In the genomic region with DNA sequence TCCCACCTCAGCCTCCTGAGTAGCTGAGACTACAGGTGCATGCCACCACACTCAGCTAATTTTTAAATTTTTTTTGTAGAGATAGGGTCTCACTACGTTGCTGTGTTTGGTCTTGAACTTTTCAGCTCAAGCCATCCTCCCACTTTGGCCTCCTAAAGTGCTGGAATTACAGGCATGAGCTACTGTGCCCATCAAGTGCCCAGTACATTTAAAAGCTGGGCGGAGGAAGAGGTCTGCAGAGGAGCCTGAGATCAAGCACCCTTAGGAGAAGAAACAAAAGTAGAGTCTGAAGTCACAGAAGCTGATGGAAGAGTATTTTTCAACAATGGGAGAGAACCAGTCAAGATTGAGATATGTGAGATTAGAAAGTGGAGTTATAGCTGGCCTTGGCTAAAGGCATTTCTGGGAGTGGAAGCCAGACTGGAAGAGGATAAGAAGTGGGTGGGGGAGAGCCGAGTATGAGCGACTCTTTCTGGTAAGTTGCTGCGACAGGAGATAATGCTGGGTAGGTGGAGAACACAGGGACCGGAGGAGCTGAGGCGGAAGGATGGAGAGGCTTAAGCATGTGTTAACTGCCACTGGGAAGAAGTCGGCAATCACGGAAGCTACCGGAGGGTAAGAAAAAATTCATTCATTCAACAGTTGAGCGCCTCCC, we compare ENCODE assay signal across 1 cellular context.
TF ChIP-seq lines count a peak whose summit lies in the region.

No MANE protein-coding gene starts in this region.

TF ChIP-seq in K562, 482 proteins besides CTCF, POLR2A, EP300 and RAD21 (continued from another document and continues in another):
- TF ChIP-seq, protein P1, sequence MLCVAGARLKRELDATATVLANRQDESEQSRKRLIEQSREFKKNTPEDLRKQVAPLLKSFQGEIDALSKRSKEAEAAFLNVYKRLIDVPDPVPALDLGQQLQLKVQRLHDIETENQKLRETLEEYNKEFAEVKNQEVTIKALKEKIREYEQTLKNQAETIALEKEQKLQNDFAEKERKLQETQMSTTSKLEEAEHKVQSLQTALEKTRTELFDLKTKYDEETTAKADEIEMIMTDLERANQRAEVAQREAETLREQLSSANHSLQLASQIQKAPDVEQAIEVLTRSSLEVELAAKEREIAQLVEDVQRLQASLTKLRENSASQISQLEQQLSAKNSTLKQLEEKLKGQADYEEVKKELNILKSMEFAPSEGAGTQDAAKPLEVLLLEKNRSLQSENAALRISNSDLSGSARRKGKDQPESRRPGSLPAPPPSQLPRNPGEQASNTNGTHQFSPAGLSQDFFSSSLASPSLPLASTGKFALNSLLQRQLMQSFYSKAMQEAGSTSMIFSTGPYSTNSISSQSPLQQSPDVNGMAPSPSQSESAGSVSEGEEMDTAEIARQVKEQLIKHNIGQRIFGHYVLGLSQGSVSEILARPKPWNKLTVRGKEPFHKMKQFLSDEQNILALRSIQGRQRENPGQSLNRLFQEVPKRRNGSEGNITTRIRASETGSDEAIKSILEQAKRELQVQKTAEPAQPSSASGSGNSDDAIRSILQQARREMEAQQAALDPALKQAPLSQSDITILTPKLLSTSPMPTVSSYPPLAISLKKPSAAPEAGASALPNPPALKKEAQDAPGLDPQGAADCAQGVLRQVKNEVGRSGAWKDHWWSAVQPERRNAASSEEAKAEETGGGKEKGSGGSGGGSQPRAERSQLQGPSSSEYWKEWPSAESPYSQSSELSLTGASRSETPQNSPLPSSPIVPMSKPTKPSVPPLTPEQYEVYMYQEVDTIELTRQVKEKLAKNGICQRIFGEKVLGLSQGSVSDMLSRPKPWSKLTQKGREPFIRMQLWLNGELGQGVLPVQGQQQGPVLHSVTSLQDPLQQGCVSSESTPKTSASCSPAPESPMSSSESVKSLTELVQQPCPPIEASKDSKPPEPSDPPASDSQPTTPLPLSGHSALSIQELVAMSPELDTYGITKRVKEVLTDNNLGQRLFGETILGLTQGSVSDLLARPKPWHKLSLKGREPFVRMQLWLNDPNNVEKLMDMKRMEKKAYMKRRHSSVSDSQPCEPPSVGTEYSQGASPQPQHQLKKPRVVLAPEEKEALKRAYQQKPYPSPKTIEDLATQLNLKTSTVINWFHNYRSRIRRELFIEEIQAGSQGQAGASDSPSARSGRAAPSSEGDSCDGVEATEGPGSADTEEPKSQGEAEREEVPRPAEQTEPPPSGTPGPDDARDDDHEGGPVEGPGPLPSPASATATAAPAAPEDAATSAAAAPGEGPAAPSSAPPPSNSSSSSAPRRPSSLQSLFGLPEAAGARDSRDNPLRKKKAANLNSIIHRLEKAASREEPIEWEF (CRISPR knock-in tag; IDR thresholded peaks at IDR 0.05), result no peak
- no peak for TF ChIP-seq ZFX (CRISPR knock-in tag; IDR thresholded peaks at IDR 0.05)
- TF ChIP-seq, protein P2, sequence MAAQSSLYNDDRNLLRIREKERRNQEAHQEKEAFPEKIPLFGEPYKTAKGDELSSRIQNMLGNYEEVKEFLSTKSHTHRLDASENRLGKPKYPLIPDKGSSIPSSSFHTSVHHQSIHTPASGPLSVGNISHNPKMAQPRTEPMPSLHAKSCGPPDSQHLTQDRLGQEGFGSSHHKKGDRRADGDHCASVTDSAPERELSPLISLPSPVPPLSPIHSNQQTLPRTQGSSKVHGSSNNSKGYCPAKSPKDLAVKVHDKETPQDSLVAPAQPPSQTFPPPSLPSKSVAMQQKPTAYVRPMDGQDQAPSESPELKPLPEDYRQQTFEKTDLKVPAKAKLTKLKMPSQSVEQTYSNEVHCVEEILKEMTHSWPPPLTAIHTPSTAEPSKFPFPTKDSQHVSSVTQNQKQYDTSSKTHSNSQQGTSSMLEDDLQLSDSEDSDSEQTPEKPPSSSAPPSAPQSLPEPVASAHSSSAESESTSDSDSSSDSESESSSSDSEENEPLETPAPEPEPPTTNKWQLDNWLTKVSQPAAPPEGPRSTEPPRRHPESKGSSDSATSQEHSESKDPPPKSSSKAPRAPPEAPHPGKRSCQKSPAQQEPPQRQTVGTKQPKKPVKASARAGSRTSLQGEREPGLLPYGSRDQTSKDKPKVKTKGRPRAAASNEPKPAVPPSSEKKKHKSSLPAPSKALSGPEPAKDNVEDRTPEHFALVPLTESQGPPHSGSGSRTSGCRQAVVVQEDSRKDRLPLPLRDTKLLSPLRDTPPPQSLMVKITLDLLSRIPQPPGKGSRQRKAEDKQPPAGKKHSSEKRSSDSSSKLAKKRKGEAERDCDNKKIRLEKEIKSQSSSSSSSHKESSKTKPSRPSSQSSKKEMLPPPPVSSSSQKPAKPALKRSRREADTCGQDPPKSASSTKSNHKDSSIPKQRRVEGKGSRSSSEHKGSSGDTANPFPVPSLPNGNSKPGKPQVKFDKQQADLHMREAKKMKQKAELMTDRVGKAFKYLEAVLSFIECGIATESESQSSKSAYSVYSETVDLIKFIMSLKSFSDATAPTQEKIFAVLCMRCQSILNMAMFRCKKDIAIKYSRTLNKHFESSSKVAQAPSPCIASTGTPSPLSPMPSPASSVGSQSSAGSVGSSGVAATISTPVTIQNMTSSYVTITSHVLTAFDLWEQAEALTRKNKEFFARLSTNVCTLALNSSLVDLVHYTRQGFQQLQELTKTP (IDR thresholded peaks at IDR 0.05; ENCODE audit: low read depth in 1 of 2, partially characterized antibody in 2 of 2), result no peak
- no peak for TF ChIP-seq TAF7 (tag; IDR thresholded peaks at IDR 0.05)
- no peak for TF ChIP-seq MAFG (tag; conservative IDR thresholded peaks at IDR 0.05)
- no peak for TF ChIP-seq NCOA2 (IDR thresholded peaks at IDR 0.05; ENCODE audit: partially characterized antibody in 2 of 2)
- no peak for TF ChIP-seq NFE2L1 (tag; IDR thresholded peaks at IDR 0.05; ENCODE audit: borderline replicate concordance, low read depth)
- TF ChIP-seq, protein P3, sequence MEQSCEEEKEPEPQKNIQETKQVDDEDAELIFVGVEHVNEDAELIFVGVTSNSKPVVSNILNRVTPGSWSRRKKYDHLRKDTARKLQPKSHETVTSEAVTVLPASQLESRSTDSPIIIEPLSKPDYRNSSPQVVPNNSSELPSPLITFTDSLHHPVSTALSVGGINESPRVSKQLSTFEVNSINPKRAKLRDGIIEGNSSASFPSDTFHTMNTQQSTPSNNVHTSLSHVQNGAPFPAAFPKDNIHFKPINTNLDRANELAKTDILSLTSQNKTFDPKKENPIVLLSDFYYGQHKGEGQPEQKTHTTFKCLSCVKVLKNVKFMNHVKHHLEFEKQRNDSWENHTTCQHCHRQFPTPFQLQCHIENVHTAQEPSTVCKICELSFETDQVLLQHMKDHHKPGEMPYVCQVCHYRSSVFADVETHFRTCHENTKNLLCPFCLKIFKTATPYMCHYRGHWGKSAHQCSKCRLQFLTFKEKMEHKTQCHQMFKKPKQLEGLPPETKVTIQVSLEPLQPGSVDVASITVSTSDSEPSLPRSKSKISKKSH (CRISPR knock-in tag; IDR thresholded peaks at IDR 0.05), result no peak
- TF ChIP-seq, protein P4, sequence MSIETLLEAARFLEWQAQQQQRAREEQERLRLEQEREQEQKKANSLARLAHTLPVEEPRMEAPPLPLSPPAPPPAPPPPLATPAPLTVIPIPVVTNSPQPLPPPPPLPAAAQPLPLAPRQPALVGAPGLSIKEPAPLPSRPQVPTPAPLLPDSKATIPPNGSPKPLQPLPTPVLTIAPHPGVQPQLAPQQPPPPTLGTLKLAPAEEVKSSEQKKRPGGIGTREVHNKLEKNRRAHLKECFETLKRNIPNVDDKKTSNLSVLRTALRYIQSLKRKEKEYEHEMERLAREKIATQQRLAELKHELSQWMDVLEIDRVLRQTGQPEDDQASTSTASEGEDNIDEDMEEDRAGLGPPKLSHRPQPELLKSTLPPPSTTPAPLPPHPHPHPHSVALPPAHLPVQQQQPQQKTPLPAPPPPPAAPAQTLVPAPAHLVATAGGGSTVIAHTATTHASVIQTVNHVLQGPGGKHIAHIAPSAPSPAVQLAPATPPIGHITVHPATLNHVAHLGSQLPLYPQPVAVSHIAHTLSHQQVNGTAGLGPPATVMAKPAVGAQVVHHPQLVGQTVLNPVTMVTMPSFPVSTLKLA (conservative IDR thresholded peaks at IDR 0.05), result no peak
- TF ChIP-seq BACH1 (tag; IDR thresholded peaks at IDR 0.05), result no peak
- no peak for TF ChIP-seq KAT7 (CRISPR knock-in tag; IDR thresholded peaks at IDR 0.05; ENCODE audit: borderline replicate concordance)
- no peak for TF ChIP-seq PRPF4 (IDR thresholded peaks at IDR 0.05; ENCODE audit: insufficient read depth, low read depth, low read length, poor library complexity, severe bottlenecking)
- TF ChIP-seq MTA3 (IDR thresholded peaks at IDR 0.05; ENCODE audit: borderline replicate concordance), result no peak
- no peak; the same call in 1 of the 2 replicates for TF ChIP-seq ZNF384 (IDR thresholded peaks at IDR 0.05; ENCODE audit: low read depth, low read length)
- TF ChIP-seq ZNF695 (CRISPR knock-in tag; IDR thresholded peaks at IDR 0.05), result no peak
- TF ChIP-seq TEAD2 (tag; IDR thresholded peaks at IDR 0.05), result no peak
- TF ChIP-seq KLF10 (CRISPR knock-in tag; IDR thresholded peaks at IDR 0.05), result no peak
- TF ChIP-seq PHF8 (IDR thresholded peaks at IDR 0.05; ENCODE audit: borderline replicate concordance, low read length), result no peak
- TF ChIP-seq, protein P5, sequence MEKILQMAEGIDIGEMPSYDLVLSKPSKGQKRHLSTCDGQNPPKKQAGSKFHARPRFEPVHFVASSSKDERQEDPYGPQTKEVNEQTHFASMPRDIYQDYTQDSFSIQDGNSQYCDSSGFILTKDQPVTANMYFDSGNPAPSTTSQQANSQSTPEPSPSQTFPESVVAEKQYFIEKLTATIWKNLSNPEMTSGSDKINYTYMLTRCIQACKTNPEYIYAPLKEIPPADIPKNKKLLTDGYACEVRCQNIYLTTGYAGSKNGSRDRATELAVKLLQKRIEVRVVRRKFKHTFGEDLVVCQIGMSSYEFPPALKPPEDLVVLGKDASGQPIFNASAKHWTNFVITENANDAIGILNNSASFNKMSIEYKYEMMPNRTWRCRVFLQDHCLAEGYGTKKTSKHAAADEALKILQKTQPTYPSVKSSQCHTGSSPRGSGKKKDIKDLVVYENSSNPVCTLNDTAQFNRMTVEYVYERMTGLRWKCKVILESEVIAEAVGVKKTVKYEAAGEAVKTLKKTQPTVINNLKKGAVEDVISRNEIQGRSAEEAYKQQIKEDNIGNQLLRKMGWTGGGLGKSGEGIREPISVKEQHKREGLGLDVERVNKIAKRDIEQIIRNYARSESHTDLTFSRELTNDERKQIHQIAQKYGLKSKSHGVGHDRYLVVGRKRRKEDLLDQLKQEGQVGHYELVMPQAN (IDR thresholded peaks at IDR 0.05; ENCODE audit: borderline replicate concordance), result no peak
- no peak for TF ChIP-seq HCFC1 (IDR thresholded peaks at IDR 0.05; ENCODE audit: low read depth, low read length)
- no peak for TF ChIP-seq PTBP1 (IDR thresholded peaks at IDR 0.05; ENCODE audit: low read depth, low read length)
- TF ChIP-seq, protein P6, sequence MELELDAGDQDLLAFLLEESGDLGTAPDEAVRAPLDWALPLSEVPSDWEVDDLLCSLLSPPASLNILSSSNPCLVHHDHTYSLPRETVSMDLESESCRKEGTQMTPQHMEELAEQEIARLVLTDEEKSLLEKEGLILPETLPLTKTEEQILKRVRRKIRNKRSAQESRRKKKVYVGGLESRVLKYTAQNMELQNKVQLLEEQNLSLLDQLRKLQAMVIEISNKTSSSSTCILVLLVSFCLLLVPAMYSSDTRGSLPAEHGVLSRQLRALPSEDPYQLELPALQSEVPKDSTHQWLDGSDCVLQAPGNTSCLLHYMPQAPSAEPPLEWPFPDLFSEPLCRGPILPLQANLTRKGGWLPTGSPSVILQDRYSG (tag; conservative IDR thresholded peaks at IDR 0.05; ENCODE audit: low read depth), result no peak
- TF ChIP-seq, protein P7, sequence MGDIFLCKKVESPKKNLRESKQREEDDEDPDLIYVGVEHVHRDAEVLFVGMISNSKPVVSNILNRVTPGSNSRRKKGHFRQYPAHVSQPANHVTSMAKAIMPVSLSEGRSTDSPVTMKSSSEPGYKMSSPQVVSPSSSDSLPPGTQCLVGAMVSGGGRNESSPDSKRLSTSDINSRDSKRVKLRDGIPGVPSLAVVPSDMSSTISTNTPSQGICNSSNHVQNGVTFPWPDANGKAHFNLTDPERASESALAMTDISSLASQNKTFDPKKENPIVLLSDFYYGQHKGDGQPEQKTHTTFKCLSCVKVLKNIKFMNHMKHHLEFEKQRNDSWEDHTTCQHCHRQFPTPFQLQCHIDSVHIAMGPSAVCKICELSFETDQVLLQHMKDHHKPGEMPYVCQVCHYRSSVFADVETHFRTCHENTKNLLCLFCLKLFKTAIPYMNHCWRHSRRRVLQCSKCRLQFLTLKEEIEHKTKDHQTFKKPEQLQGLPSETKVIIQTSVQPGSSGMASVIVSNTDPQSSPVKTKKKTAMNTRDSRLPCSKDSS (IDR thresholded peaks at IDR 0.05; ENCODE audit: low read depth, partially characterized antibody), result no peak
- no peak for TF ChIP-seq ZNF584 (CRISPR knock-in tag; IDR thresholded peaks at IDR 0.05; ENCODE audit: low read depth)
- TF ChIP-seq, protein P8, sequence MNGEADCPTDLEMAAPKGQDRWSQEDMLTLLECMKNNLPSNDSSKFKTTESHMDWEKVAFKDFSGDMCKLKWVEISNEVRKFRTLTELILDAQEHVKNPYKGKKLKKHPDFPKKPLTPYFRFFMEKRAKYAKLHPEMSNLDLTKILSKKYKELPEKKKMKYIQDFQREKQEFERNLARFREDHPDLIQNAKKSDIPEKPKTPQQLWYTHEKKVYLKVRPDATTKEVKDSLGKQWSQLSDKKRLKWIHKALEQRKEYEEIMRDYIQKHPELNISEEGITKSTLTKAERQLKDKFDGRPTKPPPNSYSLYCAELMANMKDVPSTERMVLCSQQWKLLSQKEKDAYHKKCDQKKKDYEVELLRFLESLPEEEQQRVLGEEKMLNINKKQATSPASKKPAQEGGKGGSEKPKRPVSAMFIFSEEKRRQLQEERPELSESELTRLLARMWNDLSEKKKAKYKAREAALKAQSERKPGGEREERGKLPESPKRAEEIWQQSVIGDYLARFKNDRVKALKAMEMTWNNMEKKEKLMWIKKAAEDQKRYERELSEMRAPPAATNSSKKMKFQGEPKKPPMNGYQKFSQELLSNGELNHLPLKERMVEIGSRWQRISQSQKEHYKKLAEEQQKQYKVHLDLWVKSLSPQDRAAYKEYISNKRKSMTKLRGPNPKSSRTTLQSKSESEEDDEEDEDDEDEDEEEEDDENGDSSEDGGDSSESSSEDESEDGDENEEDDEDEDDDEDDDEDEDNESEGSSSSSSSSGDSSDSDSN (IDR thresholded peaks at IDR 0.05; ENCODE audit: borderline replicate concordance in 1 of 2, low read depth in 2 of 2, low read length in 2 of 2), result no peak
- TF ChIP-seq, protein P9, sequence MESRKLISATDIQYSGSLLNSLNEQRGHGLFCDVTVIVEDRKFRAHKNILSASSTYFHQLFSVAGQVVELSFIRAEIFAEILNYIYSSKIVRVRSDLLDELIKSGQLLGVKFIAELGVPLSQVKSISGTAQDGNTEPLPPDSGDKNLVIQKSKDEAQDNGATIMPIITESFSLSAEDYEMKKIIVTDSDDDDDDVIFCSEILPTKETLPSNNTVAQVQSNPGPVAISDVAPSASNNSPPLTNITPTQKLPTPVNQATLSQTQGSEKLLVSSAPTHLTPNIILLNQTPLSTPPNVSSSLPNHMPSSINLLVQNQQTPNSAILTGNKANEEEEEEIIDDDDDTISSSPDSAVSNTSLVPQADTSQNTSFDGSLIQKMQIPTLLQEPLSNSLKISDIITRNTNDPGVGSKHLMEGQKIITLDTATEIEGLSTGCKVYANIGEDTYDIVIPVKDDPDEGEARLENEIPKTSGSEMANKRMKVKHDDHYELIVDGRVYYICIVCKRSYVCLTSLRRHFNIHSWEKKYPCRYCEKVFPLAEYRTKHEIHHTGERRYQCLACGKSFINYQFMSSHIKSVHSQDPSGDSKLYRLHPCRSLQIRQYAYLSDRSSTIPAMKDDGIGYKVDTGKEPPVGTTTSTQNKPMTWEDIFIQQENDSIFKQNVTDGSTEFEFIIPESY (CRISPR knock-in tag; IDR thresholded peaks at IDR 0.05), result no peak
- TF ChIP-seq PHTF2 (CRISPR knock-in tag; IDR thresholded peaks at IDR 0.05), result no peak
- TF ChIP-seq RBM34 (IDR thresholded peaks at IDR 0.05; ENCODE audit: borderline replicate concordance, insufficient read depth, low read length), result no peak
- TF ChIP-seq ZNF354B (CRISPR knock-in tag; IDR thresholded peaks at IDR 0.05), result no peak
